Comparison of ENCODE assay signal across 14 cellular contexts in the genomic region with DNA sequence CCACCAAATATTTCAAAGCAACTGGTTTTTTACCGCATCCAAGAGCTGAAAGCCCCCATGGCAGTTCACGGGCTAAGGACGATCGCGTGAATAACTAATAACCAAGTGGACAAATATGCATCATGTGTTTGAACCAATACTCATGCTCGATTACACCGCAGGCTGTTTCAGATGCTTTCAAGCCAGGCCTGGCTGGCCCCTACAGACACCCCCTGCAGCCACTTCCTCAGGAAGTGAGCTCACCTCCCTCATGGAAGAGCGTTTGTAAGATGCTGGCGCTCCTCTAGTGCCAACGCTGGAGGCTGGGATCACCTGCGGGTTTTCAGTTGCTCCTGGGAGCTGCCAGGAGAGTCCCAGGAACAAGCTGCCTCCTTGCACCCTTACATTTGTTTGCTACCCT. TPM values are rescaled to one million over a fixed set of nuclear protein-coding genes. Genes with fewer than 3 reads are reported as not detected.
A peak's percentile ranks its signal among the peaks of the same experiment; 100 is the strongest.
DNase-seq lines count a peak whose midpoint lies in the region; ATAC-seq and TF ChIP-seq lines count a peak whose summit lies in the region.
"Had no signal": no experiment of that assay in that cellular context is flagged by ENCODE, and none has a peak within 500 bp of the region (broad histone marks: within the 10 kb centered on the region; RNA-seq: fewer than 3 reads in every experiment).

No MANE protein-coding gene starts in this region.

- H3K4me1 Mint-ChIP-seq in natural killer cell treated with Interleukin-12 subunit alpha and Interleukin-12 subunit beta and Interleukin-15 and Interleukin-18, amount 100 ng/mL, for 72 hours (ENCODE audit: low read depth in 2 of 2): peaks cover 10 to 12% of the 10 kb centered on the region in 2 donors
- H3K4me1 Mint-ChIP-seq in natural killer cell: peaks cover 11 to 19% of the 10 kb centered on the region in 2 donors

- no peaks in the 10 kb centered on the region for H3K36me3 ChIP-seq in esophagus squamous epithelium
- H3K36me3 ChIP-seq: spleen had no signal

- peaks cover 18 to 28% of the 10 kb centered on the region in 2 donors for H3K27me3 Mint-ChIP-seq in natural killer cell treated with Interleukin-12 subunit alpha and Interleukin-12 subunit beta and Interleukin-15 and Interleukin-18, amount 100 ng/mL, for 72 hours
- H3K27me3 Mint-ChIP-seq in natural killer cell (ENCODE audit: low read depth in 2 of 2): peaks cover 23 to 30% of the 10 kb centered on the region in 2 donors

- peak in 1 of 2 donors; percentile 43 for ATAC-seq in natural killer cell treated with Interleukin-12 subunit alpha and Interleukin-12 subunit beta and Interleukin-15 and Interleukin-18, amount 100 ng/mL, for 72 hours
- ATAC-seq in natural killer cell (no peak), HG02759 (IDR thresholded peaks at IDR 0.05; ENCODE audit: unreplicated experiment) (no peak), Right ventricle myocardium inferior (no peak)
- ATAC-seq: A549; activated T-cell treated with anti-CD3 and anti-CD28 coated beads, Interleukin-2, amount 50 U/mL, for 4 hours; left lobe of liver had no signal

- no peaks in the 10 kb centered on the region for H3K9me3 ChIP-seq in esophagus squamous epithelium
- H3K9me3 ChIP-seq: A549, spleen had no signal

- intact Hi-C loops in natural killer cell (cut with micrococcal nuclease) (no loop called here), Right ventricle myocardium inferior (cut with DNase I) (no loop called here), esophagus squamous epithelium (cut with DNase I) (no loop called here)

- H3K4me3 Mint-ChIP-seq in natural killer cell treated with Interleukin-12 subunit alpha and Interleukin-12 subunit beta and Interleukin-15 and Interleukin-18, amount 100 ng/mL, for 72 hours: peak overlapping the region; percentile 51
- H3K4me3 Mint-ChIP-seq in natural killer cell: no peak overlapping the region
- H3K4me3 Mint-ChIP-seq: activated T-cell treated with anti-CD3 and anti-CD28 coated beads, Interleukin-2, amount 50 U/mL, for 4 hours had no signal

- H3K4me1 ChIP-seq in esophagus squamous epithelium: peaks cover 0 to 8% (median 0%) of the 10 kb centered on the region in 3 donors

- TF ChIP-seq POLR2A in esophagus squamous epithelium (IDR thresholded peaks at IDR 0.05): no peak

- TF ChIP-seq CTCF in natural killer cell (IDR thresholded peaks at IDR 0.05): no peak
- TF ChIP-seq CTCF in astrocyte of the cerebellum (IDR thresholded peaks at IDR 0.05; ENCODE audit: low read depth, low read length, missing control alignments): no peak
- no peak for TF ChIP-seq CTCF in esophagus squamous epithelium (IDR thresholded peaks at IDR 0.05)

- H3K27ac Mint-ChIP-seq in natural killer cell treated with Interleukin-12 subunit alpha and Interleukin-12 subunit beta and Interleukin-15 and Interleukin-18, amount 100 ng/mL, for 72 hours: peak overlapping the region in 1 of 2 donors; percentile 43
- no peak overlapping the region for H3K27ac Mint-ChIP-seq in natural killer cell

- no peak overlapping the region for H3K27ac ChIP-seq in esophagus squamous epithelium
- H3K27ac ChIP-seq: A549, spleen had no signal

- H3K4me3 ChIP-seq in astrocyte of the cerebellum (ENCODE audit: low read depth, low read length) (no peak overlapping the region), esophagus squamous epithelium (no peak overlapping the region)
- H3K4me3 ChIP-seq: A549, spleen had no signal

- H3K27me3 ChIP-seq in esophagus squamous epithelium: peaks cover 0 to 77% (median 0%) of the 10 kb centered on the region in 4 donors

- no peaks in the 10 kb centered on the region for H3K36me3 Mint-ChIP-seq in natural killer cell treated with Interleukin-12 subunit alpha and Interleukin-12 subunit beta and Interleukin-15 and Interleukin-18, amount 100 ng/mL, for 72 hours
- H3K36me3 Mint-ChIP-seq in natural killer cell: no peaks in the 10 kb centered on the region

- in situ Hi-C loops in astrocyte of the cerebellum (cut with HindIII; ENCODE audit: low sequenced_read_pairs): no loop called here

- no peak for DNase-seq in natural killer cell treated with Interleukin-12 subunit alpha and Interleukin-12 subunit beta and Interleukin-15 and Interleukin-18, amount 100 ng/mL, for 72 hours (ENCODE audit: low spot score)
- no peak for DNase-seq in natural killer cell
- peak; percentile 22 for DNase-seq in astrocyte of the cerebellum (ENCODE audit: low read depth)
- DNase-seq in lung microvascular endothelial cell (ENCODE audit: low read depth in 2 of 2): peak; percentile 64 to 72
- DNase-seq in Right ventricle myocardium inferior (ENCODE audit: missing footprints): no peak
- DNase-seq in OCI-M2 (lab: John Stamatoyannopoulos, UW; ENCODE audit: unreplicated experiment): no peak
- DNase-seq in esophagus squamous epithelium (lab: John Stamatoyannopoulos, UW): no peak
- DNase-seq: activated T-cell treated with anti-CD3 and anti-CD28 coated beads, Interleukin-2, amount 50 U/mL, for 4 hours; anterior cingulate cortex; NCI-H2107; spleen had no signal

- 62 to 68% methylated on average over 11 of the region's 11 CpGs for WGBS in esophagus squamous epithelium, 2 donors

- no peaks in the 10 kb centered on the region for H3K9me3 Mint-ChIP-seq in natural killer cell treated with Interleukin-12 subunit alpha and Interleukin-12 subunit beta and Interleukin-15 and Interleukin-18, amount 100 ng/mL, for 72 hours
- H3K9me3 Mint-ChIP-seq in natural killer cell: no peaks in the 10 kb centered on the region
- H3K9me3 Mint-ChIP-seq: activated T-cell treated with anti-CD3 and anti-CD28 coated beads, Interleukin-2, amount 50 U/mL, for 4 hours had no signal

RNA-seq across cellular contexts. Expression of a gene that starts 53.9 kb away (rescaled TPM):
- 10 to 100 TPM; 15.2 to 15.9 TPM for total RNA-seq in natural killer cell treated with Interleukin-12 subunit alpha and Interleukin-12 subunit beta and Interleukin-15 and Interleukin-18, amount 100 ng/mL, for 72 hours
- total RNA-seq in natural killer cell (100 to 1,000 TPM in 1 of 3 donors, 10 to 100 TPM in 2; 60.9 to 127 (median 82.1) TPM), lung microvascular endothelial cell (2.0 and 2.8 TPM in 2 replicates), Right ventricle myocardium inferior (10.4 TPM), esophagus squamous epithelium (10 to 100 TPM in 1 of 4 donors, 1 to 10 TPM in 3; 1.9 to 11.6 (median 3.5) TPM)

Comparison
In these comparisons a context has a peak if more than half of its experiments do, and no peak if none do; other contexts are left out.
1. DNase-seq: peak in astrocyte of the cerebellum (single experiment) and lung microvascular endothelial cell (2 of 2); none in natural killer cell treated with Interleukin-12 subunit alpha and Interleukin-12 subunit beta and Interleukin-15 and Interleukin-18, amount 100 ng/mL, for 72 hours (single experiment), natural killer cell (single experiment), Right ventricle myocardium inferior (single experiment), OCI-M2 (single experiment) and esophagus squamous epithelium (single experiment).